31 cellular contexts compared by ENCODE assay signal in the genomic region with DNA sequence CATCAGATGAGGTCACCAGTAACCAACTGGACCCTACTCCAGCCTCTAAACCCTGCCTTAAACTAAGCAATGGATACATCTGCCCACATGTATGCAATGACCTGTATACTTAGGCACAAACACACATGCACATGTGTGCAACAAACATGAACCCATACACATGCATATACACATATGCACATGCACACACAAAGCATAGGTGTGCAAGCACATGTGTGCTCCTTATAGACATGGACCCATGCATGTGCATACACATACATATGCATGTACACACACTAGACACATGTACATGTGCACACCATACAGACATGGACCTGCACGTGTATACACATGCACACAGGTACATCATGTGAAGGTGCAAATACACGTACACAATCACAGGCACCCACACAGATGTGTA. TPM values are rescaled to one million over a fixed set of nuclear protein-coding genes. Genes with fewer than 3 reads are reported as not detected.
"Had no signal": no experiment of that assay in that cellular context is flagged by ENCODE, and none has a peak within 500 bp of the region (broad histone marks: within the 10 kb centered on the region; RNA-seq: fewer than 3 reads in every experiment).

No MANE protein-coding gene starts in this region.

- H3K9me3 ChIP-seq: left lung, lower lobe of right lung, ovary, sigmoid colon, spleen, suprapubic skin, thoracic aorta, tibial artery, vagina had no signal

- H3K36me3 ChIP-seq: left lung, lower lobe of right lung, neural progenitor cell, ovary, sigmoid colon, spleen, suprapubic skin, thoracic aorta, tibial artery, vagina had no signal

- FAIRE-seq: islet of Langerhans, kidney, small intestine had no signal

- H3K4me2 ChIP-seq: neural progenitor cell had no signal

- H3K27me3 ChIP-seq: left lung, ovary, sigmoid colon, spleen, suprapubic skin, tibial artery, vagina had no signal

- ATAC-seq: left colon; left lung; naive thymus-derived CD8-positive, alpha-beta T cell; stimulated activated effector memory CD8-positive, alpha-beta T cell treated with anti-CD3 and anti-CD28 coated beads, Interleukin-12 subunit alpha, Interleukin-12 subunit beta, amount 100 ng/mL, for 72 hours had no signal

- DNase-seq: hippocampal formation; immature natural killer cell; kidney; left colon; left lung; lower lobe of right lung; mammary epithelial cell; mesenchymal stem cell; naive thymus-derived CD8-positive, alpha-beta T cell; nephron progenitor cell; ovary; right cardiac atrium; sigmoid colon; small intestine; spleen; stimulated activated CD4-positive, alpha-beta T cell treated with anti-CD3 and anti-CD28 coated beads, Interleukin-4, amount 100 ng/mL, for 24 hours; stimulated activated naive CD4-positive, alpha-beta T cell; tibial artery; trophoblast cell had no signal

- H2AFZ ChIP-seq: neural progenitor cell had no signal

- H3K27ac ChIP-seq: left lung, lower lobe of right lung, neural progenitor cell, ovary, sigmoid colon, spleen, suprapubic skin, thoracic aorta, tibial artery, vagina had no signal

- H3K9ac ChIP-seq: neural progenitor cell had no signal

- H3K4me3 ChIP-seq: left lung, lower lobe of right lung, neural progenitor cell, ovary, sigmoid colon, spleen, suprapubic skin, thoracic aorta, tibial artery, vagina had no signal

- H3K4me1 ChIP-seq: left lung, lower lobe of right lung, sigmoid colon, spleen, suprapubic skin, tibial artery had no signal

RNA-seq across cellular contexts. Expression of gene TRH, which starts 8.6 kb away (rescaled TPM):
- total RNA-seq: kidney; left colon; left lung; lower lobe of right lung; mammary epithelial cell; mucosa of gallbladder; naive thymus-derived CD8-positive, alpha-beta T cell; pulmonary artery endothelial cell; renal cortical epithelial cell; right cardiac atrium; sigmoid colon; subcutaneous adipose tissue; suprapubic skin; thoracic aorta; ureter had no signal
- polyA plus RNA-seq: immature natural killer cell; liver; mammary epithelial cell; naive thymus-derived CD8-positive, alpha-beta T cell; right cardiac atrium had no signal
